Comparison of ENCODE assay signal across 8 cellular contexts in the genomic region with DNA sequence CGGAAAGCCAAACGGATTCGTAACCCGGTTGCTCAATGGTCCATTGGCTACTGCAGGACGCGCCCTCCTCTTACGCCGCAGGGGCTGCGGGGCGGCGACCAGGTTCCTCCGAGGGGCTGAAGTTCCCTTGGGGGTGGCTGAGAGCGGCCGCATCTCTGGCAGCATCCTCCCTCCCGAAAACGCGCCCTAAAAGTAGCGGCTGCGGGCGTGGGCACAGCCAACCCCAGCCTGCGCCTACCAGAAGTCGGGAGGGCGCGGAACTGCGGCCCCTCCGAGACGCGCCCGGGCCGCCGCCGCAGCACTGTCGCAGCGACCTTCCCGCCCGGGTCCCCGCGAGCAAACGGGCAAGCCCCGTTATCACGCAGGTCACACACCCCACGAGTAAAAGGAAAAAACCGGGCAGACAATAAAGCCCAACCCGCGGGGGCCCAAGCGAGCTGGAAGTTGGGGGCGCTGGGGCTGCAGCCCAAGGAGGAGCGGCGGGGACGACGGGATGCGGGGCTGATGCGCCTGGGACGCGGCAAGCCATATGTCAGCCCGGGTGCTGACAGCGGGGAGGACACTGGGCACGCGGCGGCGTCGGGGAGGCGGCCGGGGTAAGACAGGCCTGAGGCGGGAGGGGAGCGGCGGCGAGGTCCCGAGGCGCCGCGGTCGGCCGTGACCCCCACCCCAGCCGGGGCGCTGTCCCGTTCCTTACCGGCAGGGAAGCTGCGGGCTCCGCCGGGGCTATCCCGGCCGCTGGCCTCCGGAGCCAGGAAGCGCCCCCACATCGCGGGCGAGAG. TPM values are rescaled to one million over a fixed set of nuclear protein-coding genes. Genes with fewer than 3 reads are reported as not detected.
A peak's percentile ranks its signal among the peaks of the same experiment; 100 is the strongest.
DNase-seq lines count a peak whose midpoint lies in the region; ATAC-seq and TF ChIP-seq lines count a peak whose summit lies in the region.

No MANE protein-coding gene starts in this region.

- TF ChIP-seq CTCF in HFFc6 (IDR thresholded peaks at IDR 0.05), result peak; percentile 48; the same call in 1 of the 2 replicates

- H3K27me3 Mint-ChIP-seq in HFFc6 (ENCODE audit: insufficient read depth), result peaks cover 3% of the 10 kb centered on the region; the same call in 1 of the 2 replicates
- H3K27me3 Mint-ChIP-seq in activated CD4-positive, alpha-beta T cell treated with anti-CD3 and anti-CD28 coated beads, Interleukin-2, amount 10 ng/mL, durations not matched to agents 7 days and 5 days, result no peaks in the 10 kb centered on the region

- peak; percentile 63 for ATAC-seq in stimulated activated effector memory CD8-positive, alpha-beta T cell treated with anti-CD3 and anti-CD28 coated beads, Interleukin-12 subunit alpha, Interleukin-12 subunit beta, amount 100 ng/mL, for 72 hours

- H3K27ac Mint-ChIP-seq in HFFc6, result peak overlapping the region; percentile 80
- peak overlapping the region; percentile 89 for H3K27ac Mint-ChIP-seq in activated CD4-positive, alpha-beta T cell treated with anti-CD3 and anti-CD28 coated beads, Interleukin-2, amount 10 ng/mL, durations not matched to agents 7 days and 5 days
- H3K27ac Mint-ChIP-seq in stimulated activated effector memory CD8-positive, alpha-beta T cell treated with anti-CD3 and anti-CD28 coated beads, Interleukin-12 subunit alpha, Interleukin-12 subunit beta, amount 100 ng/mL, for 72 hours, result peak overlapping the region; percentile 92

- peak; percentile 16 to 57 for DNase-seq in NCI-H524 (lab: John Stamatoyannopoulos, UW)
- no peak for DNase-seq in NCI-H524 treated with DMSO at 0.1 percent for 48 hours (lab: John Stamatoyannopoulos, UW)
- DNase-seq in HFFc6, result peak; percentile 8
- DNase-seq in NCI-H1105 treated with DMSO at 0.1 percent for 48 hours (lab: John Stamatoyannopoulos, UW), result peak; percentile 58
- DNase-seq in activated CD4-positive, alpha-beta T cell treated with anti-CD3 and anti-CD28 coated beads, Interleukin-2, amount 10 ng/mL, durations not matched to agents 7 days and 5 days, result peak; percentile 44
- DNase-seq in effector CD4-positive, alpha-beta T cell, result peak; percentile 27
- DNase-seq in medulla oblongata (ENCODE audit: extremely low spot score), result peak; percentile 37
- peak; percentile 35 to 76 for DNase-seq in stimulated activated effector memory CD8-positive, alpha-beta T cell treated with anti-CD3 and anti-CD28 coated beads, Interleukin-12 subunit alpha, Interleukin-12 subunit beta, amount 100 ng/mL, for 72 hours (ENCODE audit: low spot score in 2 of 2)

- peak overlapping the region; percentile 97 for H3K4me3 Mint-ChIP-seq in HFFc6
- peak overlapping the region; percentile 80 for H3K4me3 Mint-ChIP-seq in activated CD4-positive, alpha-beta T cell treated with anti-CD3 and anti-CD28 coated beads, Interleukin-2, amount 10 ng/mL, durations not matched to agents 7 days and 5 days
- H3K4me3 Mint-ChIP-seq in stimulated activated effector memory CD8-positive, alpha-beta T cell treated with anti-CD3 and anti-CD28 coated beads, Interleukin-12 subunit alpha, Interleukin-12 subunit beta, amount 100 ng/mL, for 72 hours, result peak overlapping the region; percentile 83

- H3K4me1 Mint-ChIP-seq in HFFc6 (ENCODE audit: low read depth), result peaks cover 19% of the 10 kb centered on the region
- H3K4me1 Mint-ChIP-seq in activated CD4-positive, alpha-beta T cell treated with anti-CD3 and anti-CD28 coated beads, Interleukin-2, amount 10 ng/mL, durations not matched to agents 7 days and 5 days, result peaks cover 41% of the 10 kb centered on the region
- peaks cover 37% of the 10 kb centered on the region for H3K4me1 Mint-ChIP-seq in stimulated activated effector memory CD8-positive, alpha-beta T cell treated with anti-CD3 and anti-CD28 coated beads, Interleukin-12 subunit alpha, Interleukin-12 subunit beta, amount 100 ng/mL, for 72 hours

- POLR2A ChIA-PET in activated CD4-positive, alpha-beta T cell treated with anti-CD3 and anti-CD28 coated beads, Interleukin-2, amount 10 ng/mL, durations not matched to agents 7 days and 5 days (lab: Charles Lee), result interaction anchor here (1.0 to 1.2 kb wide), 2 partner anchors 56 to 60 kb away, joined by 4 read pairs; no protein-coding TSS in a partner anchor

- H3K36me3 Mint-ChIP-seq in HFFc6 (ENCODE audit: low read depth), result no peaks in the 10 kb centered on the region
- H3K36me3 Mint-ChIP-seq in activated CD4-positive, alpha-beta T cell treated with anti-CD3 and anti-CD28 coated beads, Interleukin-2, amount 10 ng/mL, durations not matched to agents 7 days and 5 days (ENCODE audit: low read depth), result peaks cover 25% of the 10 kb centered on the region
- H3K36me3 Mint-ChIP-seq in stimulated activated effector memory CD8-positive, alpha-beta T cell treated with anti-CD3 and anti-CD28 coated beads, Interleukin-12 subunit alpha, Interleukin-12 subunit beta, amount 100 ng/mL, for 72 hours, result no peaks in the 10 kb centered on the region

- CTCF ChIA-PET in activated CD4-positive, alpha-beta T cell treated with anti-CD3 and anti-CD28 coated beads, Interleukin-2, amount 10 ng/mL, durations not matched to agents 7 days and 5 days (lab: Charles Lee), result interaction anchor here (0.6 to 1.2 kb wide), 6 partner anchors 22 to 128 kb away, joined by 3 to 5 read pairs (median 4); no protein-coding TSS in a partner anchor

- no peaks in the 10 kb centered on the region for H3K9me3 Mint-ChIP-seq in HFFc6
- no peaks in the 10 kb centered on the region for H3K9me3 Mint-ChIP-seq in activated CD4-positive, alpha-beta T cell treated with anti-CD3 and anti-CD28 coated beads, Interleukin-2, amount 10 ng/mL, durations not matched to agents 7 days and 5 days
- no peaks in the 10 kb centered on the region for H3K9me3 Mint-ChIP-seq in stimulated activated effector memory CD8-positive, alpha-beta T cell treated with anti-CD3 and anti-CD28 coated beads, Interleukin-12 subunit alpha, Interleukin-12 subunit beta, amount 100 ng/mL, for 72 hours

RNA-seq across cellular contexts. Expression of gene CEP85L, which starts 0.7 kb away (rescaled TPM):
- 1 to 10 TPM; 6.6 to 8.8 (median 7.6) TPM for total RNA-seq in HFFc6 (2021; fragmentation: NEBNext Ultra II Directional; extraction: Animal tissue kit (Norgen Biotek cat#: 25700))
- 10 to 100 TPM; 47.9 to 50.3 TPM for total RNA-seq in activated CD4-positive, alpha-beta T cell treated with anti-CD3 and anti-CD28 coated beads, Interleukin-2, amount 10 ng/mL, durations not matched to agents 7 days and 5 days

Comparison
In these comparisons a context has a peak if more than half of its experiments do, and no peak if none do; other contexts are left out.
1. RNA of gene CEP85L, which starts 0.7 kb away (total RNA-seq): 47.9 to 50.3 TPM in activated CD4-positive, alpha-beta T cell treated with anti-CD3 and anti-CD28 coated beads, Interleukin-2, amount 10 ng/mL, durations not matched to agents 7 days and 5 days; 6.6 to 8.8 TPM in HFFc6; every median in the first group is over 4 times any median in the second.
2. Peak in every context shown above with its lines, with median percentiles within 50 percentile points of each other: H3K27ac Mint-ChIP-seq and H3K4me3 Mint-ChIP-seq.